8 cellular contexts compared by ENCODE assay signal in genomic region chr3:78645628-78646310, GRCh38.
DNase-seq lines count a peak whose midpoint lies in the region; ATAC-seq, FAIRE-seq and TF ChIP-seq lines count a peak whose summit lies in the region.

No MANE protein-coding gene starts in this region.

- BruUV-seq in A673 (replicated peaks; lab: Mats Ljungman, UMichigan): no TSS peak

- ATAC-seq in HG02623 (IDR thresholded peaks at IDR 0.05; ENCODE audit: unreplicated experiment): peak; percentile 90

- peak; percentile 89 for TF ChIP-seq CTCF in A673 (conservative IDR thresholded peaks at IDR 0.05; ENCODE audit: low read depth, low read length)
- peak; percentile 63 for TF ChIP-seq CTCF in NB4 (IDR thresholded peaks at IDR 0.05; ENCODE audit: low read depth, low read length)

- H3K36me3 ChIP-seq in A673 (ENCODE audit: insufficient read depth, low read length, poor library complexity, severe bottlenecking): no peaks in the 10 kb centered on the region

- POLR2A ChIA-PET in A673 (lab: Charles Lee; ENCODE audit: low non-redundant PET): no interaction called here

- intact Hi-C loops in A673 (cut with micrococcal nuclease; ENCODE audit: unreplicated experiment): loop anchor here (5.0 to 10.0 kb wide), 5 partner anchors 311 to 1961 kb away; no protein-coding TSS in a partner anchor

- CTCF ChIA-PET in A673 (lab: Charles Lee): interaction anchor here (0.5 to 1.0 kb wide), 3 partner anchors 12 to 425 kb away, joined by 3 to 5 read pairs (median 3); no protein-coding TSS in a partner anchor

- TF ChIP-seq POLR2A in GM12891 (IDR thresholded peaks at IDR 0.05; ENCODE audit: low read depth, low read length) (no peak), NB4 (IDR thresholded peaks at IDR 0.05; ENCODE audit: extremely low read depth, insufficient read length) (no peak)

- H3K27me3 ChIP-seq in A673 (replicated peaks; ENCODE audit: insufficient read depth, low read depth, low read length, poor library complexity): no peaks in the 10 kb centered on the region

- no peak overlapping the region for H3K27ac ChIP-seq in A673 (ENCODE audit: low read depth, low read length, poor library complexity, severe bottlenecking)

- H3K4me3 ChIP-seq in A673 (ENCODE audit: low read depth, low read length, poor library complexity, severe bottlenecking): no peak overlapping the region
- no peak overlapping the region for H3K4me3 ChIP-seq in NB4 (ENCODE audit: low read depth, low read length)

- no peaks in the 10 kb centered on the region for H3K9me3 ChIP-seq in A673 (ENCODE audit: low read depth, low read length, poor library complexity, severe bottlenecking)

- FAIRE-seq in GM12891 (lab: Jason Lieb, UNC) (peak; percentile 84), TTC549 (lab: Jason Lieb, UNC) (peak; percentile 89)

- H3K4me1 ChIP-seq in A673 (ENCODE audit: insufficient read depth, low read length, poor library complexity, severe bottlenecking): peaks cover 12% of the 10 kb centered on the region

- DNase-seq in A673 (ENCODE audit: low spot score) (peak; percentile 87), GM12891 (ENCODE audit: insufficient read length, low spot score) (no peak), NB4 (ENCODE audit: low read depth) (peak; percentile 63), glomerular endothelial cell (ENCODE audit: extremely low read depth, low read depth, low spot score) (peak; percentile 88), retina (peak; percentile 56)
- DNase-seq in activated CD8-positive, alpha-beta memory T cell treated with anti-CD3 and anti-CD28 coated beads, Interleukin-2, amount 50 U/mL, for 48 hours: no peak

TF ChIP-seq in GM12891, 5 proteins besides CTCF, POLR2A, EP300 and RAD21:
- peak; percentile 85 for TF ChIP-seq SPI1 (IDR thresholded peaks at IDR 0.05; ENCODE audit: low read depth, low read length)
- TF ChIP-seq PAX5 (IDR thresholded peaks at IDR 0.05; ENCODE audit: insufficient read depth, low read length, severe bottlenecking): no peak

Comparison
In these comparisons a context has a peak if more than half of its experiments do, and no peak if none do; other contexts are left out.
1. DNase-seq: peak in A673 (single experiment), NB4 (single experiment), glomerular endothelial cell (single experiment) and retina (single experiment); none in GM12891 (single experiment) and activated CD8-positive, alpha-beta memory T cell treated with anti-CD3 and anti-CD28 coated beads, Interleukin-2, amount 50 U/mL, for 48 hours (single experiment).